8 cellular contexts compared by ENCODE assay signal in the genomic region with DNA sequence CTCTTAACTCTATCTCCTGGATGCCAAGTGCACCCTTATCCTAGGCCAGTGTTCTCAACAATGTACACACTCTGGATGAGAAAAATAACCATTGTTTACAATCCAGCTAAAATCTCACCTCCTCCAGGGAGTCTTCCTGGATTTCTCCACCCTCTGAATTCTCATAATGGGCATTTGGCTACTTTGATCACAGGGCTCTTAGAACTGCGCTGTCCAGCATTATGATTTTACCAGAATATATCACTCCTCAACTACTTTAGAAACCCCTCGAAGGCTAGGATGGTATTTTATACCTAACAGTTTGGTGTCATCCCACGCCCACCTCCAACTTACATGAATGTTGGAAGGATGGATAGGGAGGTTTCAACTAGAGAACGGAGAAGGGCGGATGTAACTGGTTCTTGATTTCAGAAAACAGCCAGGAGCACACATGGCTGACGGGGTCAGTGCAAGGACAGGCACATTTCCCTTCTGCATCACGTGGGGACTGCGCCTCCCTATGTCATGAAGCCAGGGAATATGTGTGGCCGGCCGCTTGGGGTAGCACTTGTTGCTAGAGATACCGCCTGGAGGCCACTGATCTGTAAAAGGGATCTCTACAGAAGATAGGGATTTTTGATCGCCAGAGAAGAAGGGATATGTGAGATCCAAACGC. TPM values are rescaled to one million over a fixed set of nuclear protein-coding genes. Genes with fewer than 3 reads are reported as not detected.
DNase-seq lines count a peak whose midpoint lies in the region; ATAC-seq and TF ChIP-seq lines count a peak whose summit lies in the region.

No MANE protein-coding gene starts in this region.

- H3K18ac ChIP-seq in mesenchymal stem cell (ENCODE audit: low read depth in 1 of 2, low read length in 2 of 2): no peak overlapping the region

- no peak overlapping the region for H4K8ac ChIP-seq in mesenchymal stem cell (ENCODE audit: low read length)

- peak; percentile 80 for ATAC-seq in thoracic aorta (ENCODE audit: insufficient number of reproducible peaks, low FRiP score, low read depth)

- H4K91ac ChIP-seq in mesenchymal stem cell (ENCODE audit: low read length): no peak overlapping the region

- H3K9ac ChIP-seq in mesenchymal stem cell (ENCODE audit: low read length): peak overlapping the region; percentile 81

- H3K4me3 Mint-ChIP-seq in T-helper 2 cell treated with Interferon-gamma antibody and Interleukin-4, amounts not matched to agents 5 μg/mL and 100 μg/mL, for 36 hours: peak overlapping the region; percentile 82

- peaks cover 21% of the 10 kb centered on the region for H3K36me3 Mint-ChIP-seq in T-helper 2 cell treated with Interferon-gamma antibody and Interleukin-4, amounts not matched to agents 5 μg/mL and 100 μg/mL, for 36 hours (ENCODE audit: low read depth)

- peak overlapping the region; percentile 64 for H3K27ac Mint-ChIP-seq in T-helper 2 cell treated with Interferon-gamma antibody and Interleukin-4, amounts not matched to agents 5 μg/mL and 100 μg/mL, for 36 hours

- peak overlapping the region; percentile 85 for H2AFZ ChIP-seq in ACC112 (ENCODE audit: low read length, unreplicated experiment)
- no peak overlapping the region for H2AFZ ChIP-seq in mesenchymal stem cell (ENCODE audit: low read depth, low read length)

- no peak overlapping the region for H3K23ac ChIP-seq in mesenchymal stem cell (ENCODE audit: low read length in 2 of 2)

- H3K27ac ChIP-seq in ACC112 (ENCODE audit: low read depth, low read length) (peak overlapping the region; percentile 56), epithelial cell of prostate (peak overlapping the region; percentile 42), mesenchymal stem cell (ENCODE audit: low read length, poor library complexity, severe bottlenecking) (peak overlapping the region; percentile 30), thoracic aorta (peak overlapping the region; percentile 76 to 82)

- no peaks in the 10 kb centered on the region for H3K9me3 ChIP-seq in mesenchymal stem cell (ENCODE audit: control insufficient read depth, low read length)
- H3K9me3 ChIP-seq in thoracic aorta: no peaks in the 10 kb centered on the region

- H2BK15ac ChIP-seq in mesenchymal stem cell (ENCODE audit: low read depth, poor library complexity, severe bottlenecking): no peak overlapping the region

- H3K27me3 ChIP-seq in ACC112 (ENCODE audit: insufficient read depth, low read length) (no peaks in the 10 kb centered on the region), mesenchymal stem cell (ENCODE audit: control insufficient read depth in 1 of 2, insufficient read depth in 1 of 2, low read length in 2 of 2) (no peaks in the 10 kb centered on the region), thoracic aorta (replicated peaks; ENCODE audit: insufficient read depth) (no peaks in the 10 kb centered on the region)

- H3K4me1 ChIP-seq in ACC112 (ENCODE audit: control insufficient read depth, insufficient read depth, low read length, unreplicated experiment) (no peaks in the 10 kb centered on the region), mesenchymal stem cell (ENCODE audit: control insufficient read depth, insufficient read depth, low read depth, low read length) (peaks cover 8% of the 10 kb centered on the region), thoracic aorta (ENCODE audit: control insufficient read depth in 1 of 2, low read depth in 2 of 2) (peaks cover 5 to 16% of the 10 kb centered on the region in 2 donors)

- no peaks in the 10 kb centered on the region for H3K27me3 Mint-ChIP-seq in T-helper 2 cell treated with Interferon-gamma antibody and Interleukin-4, amounts not matched to agents 5 μg/mL and 100 μg/mL, for 36 hours (ENCODE audit: low read depth)

- H3K9me3 Mint-ChIP-seq in T-helper 2 cell treated with Interferon-gamma antibody and Interleukin-4, amounts not matched to agents 5 μg/mL and 100 μg/mL, for 36 hours: no peaks in the 10 kb centered on the region

- H2BK5ac ChIP-seq in mesenchymal stem cell (ENCODE audit: low read depth, low read length, poor library complexity, severe bottlenecking): no peak overlapping the region

- peaks cover 2% of the 10 kb centered on the region for H3K79me1 ChIP-seq in mesenchymal stem cell (replicated peaks; ENCODE audit: low read length, poor library complexity, severe bottlenecking)

- H3K79me2 ChIP-seq in ACC112 (ENCODE audit: control insufficient read depth, insufficient read depth, low read length, unreplicated experiment): no peaks in the 10 kb centered on the region

- H3K4ac ChIP-seq in mesenchymal stem cell (ENCODE audit: low read depth in 1 of 2, low read length in 2 of 2): no peak overlapping the region

- WGBS in mesenchymal stem cell: 25% methylated on average over 10 of the region's 13 CpGs

- H3K36me3 ChIP-seq in ACC112 (ENCODE audit: insufficient read depth, low read length) (no peaks in the 10 kb centered on the region), mesenchymal stem cell (ENCODE audit: control insufficient read depth in 1 of 2, insufficient read depth in 2 of 2, low read depth in 1 of 2, low read length in 2 of 2) (peaks cover 0 to 7% of the 10 kb centered on the region in 2 experiments), thoracic aorta (no peaks in the 10 kb centered on the region)

- no peak for TF ChIP-seq CTCF in thoracic aorta (IDR thresholded peaks at IDR 0.05)

- H3K4me2 ChIP-seq in mesenchymal stem cell (ENCODE audit: low read length, poor library complexity, severe bottlenecking): peak overlapping the region; percentile 90

- H2AK5ac ChIP-seq in mesenchymal stem cell (ENCODE audit: low read length, severe bottlenecking): peak overlapping the region; percentile 19

- H3K4me3 ChIP-seq in ACC112 (ENCODE audit: low read depth, low read length) (peak overlapping the region; percentile 88), mesenchymal stem cell (ENCODE audit: insufficient read depth in 1 of 2, low read depth in 1 of 2, low read length in 2 of 2) (peak overlapping the region in 1 of 2 experiments; percentile 85), thoracic aorta (peak overlapping the region; percentile 94)

- H3K14ac ChIP-seq in mesenchymal stem cell (ENCODE audit: low read length in 2 of 2): no peak overlapping the region

- peaks cover 65% of the 10 kb centered on the region for H3K4me1 Mint-ChIP-seq in T-helper 2 cell treated with Interferon-gamma antibody and Interleukin-4, amounts not matched to agents 5 μg/mL and 100 μg/mL, for 36 hours (ENCODE audit: low read depth)

- H2BK120ac ChIP-seq in mesenchymal stem cell (ENCODE audit: low read depth, low read length): no peak overlapping the region

- DNase-seq in GM04504 (ENCODE audit: low read depth) (peak; percentile 77), NCI-H1105 (lab: John Stamatoyannopoulos, UW) (peak; percentile 64), epithelial cell of prostate (ENCODE audit: low read depth, low spot score) (peak; percentile 27), mesenchymal stem cell (peak; percentile 92), thoracic aorta (ENCODE audit: low spot score) (peak; percentile 42)
- DNase-seq in T-helper 2 cell treated with Interferon-gamma antibody and Interleukin-4, amounts not matched to agents 5 μg/mL and 100 μg/mL, for 36 hours (ENCODE audit: low spot score): no peak
- DNase-seq in activated CD4-positive, CD25-positive, alpha-beta regulatory T cell (lab: John Stamatoyannopoulos, UW): no peak

- no peak overlapping the region for H2BK12ac ChIP-seq in mesenchymal stem cell (ENCODE audit: low read length in 2 of 2)

RNA-seq across cellular contexts. Expression of a gene that starts 1.2 kb away (rescaled TPM):
- 18.3 TPM for polyA plus RNA-seq in mesenchymal stem cell (2013, experiment 1 of 2)
- 19.6 TPM for polyA plus RNA-seq in mesenchymal stem cell (2013, experiment 2 of 2)
- total RNA-seq in thoracic aorta: 10 to 100 TPM in 1 of 2 donors, 1 to 10 TPM in 1; 6.3 to 58.2 TPM

RNA-seq across cellular contexts. Expression of a gene that starts 34.4 kb away (rescaled TPM):
- 4.8 TPM for polyA plus RNA-seq in mesenchymal stem cell (2013, experiment 1 of 2)
- polyA plus RNA-seq in mesenchymal stem cell (2013, experiment 2 of 2): 3.6 TPM
- total RNA-seq in thoracic aorta: 10 to 100 TPM; 11.4 to 17.3 TPM

Comparison
In these comparisons a context has a peak if more than half of its experiments do, and no peak if none do; other contexts are left out.
1. DNase-seq: peak in GM04504 (single experiment), NCI-H1105 (single experiment), epithelial cell of prostate (single experiment), mesenchymal stem cell (single experiment) and thoracic aorta (single experiment); none in T-helper 2 cell treated with Interferon-gamma antibody and Interleukin-4, amounts not matched to agents 5 μg/mL and 100 μg/mL, for 36 hours (single experiment) and activated CD4-positive, CD25-positive, alpha-beta regulatory T cell (0 of 4).
2. Peak in every context shown above with its lines, with median percentiles within 50 percentile points of each other: H3K27ac ChIP-seq.